In genomic region chr15:52759969-52760368, GRCh38 we compare ENCODE assay signal across 16 cellular contexts. TPM values are rescaled to one million over a fixed set of nuclear protein-coding genes. Genes with fewer than 3 reads are reported as not detected.
A peak's percentile ranks its signal among the peaks of the same experiment; 100 is the strongest.
DNase-seq lines count a peak whose midpoint lies in the region; ATAC-seq, FAIRE-seq and TF ChIP-seq lines count a peak whose summit lies in the region.
"Had no signal": no experiment of that assay in that cellular context is flagged by ENCODE, and none has a peak within 500 bp of the region (broad histone marks: within the 10 kb centered on the region; RNA-seq: fewer than 3 reads in every experiment).

No MANE protein-coding gene starts in this region.

- no peak overlapping the region for H3K4me2 ChIP-seq in HepG2 (ENCODE audit: low read depth, low read length)
- H3K4me2 ChIP-seq: BLaER1 had no signal

- DNase-seq in HepG2 (ENCODE audit: low spot score) (no peak), right lobe of liver (no peak), endodermal cell (peak; percentile 38), COR-L47 (lab: John Stamatoyannopoulos, UW) (no peak), right atrium auricular region (ENCODE audit: low spot score) (no peak)
- DNase-seq: 8988T; AML-193; CD8-positive, alpha-beta memory T cell; DMS53; GF-D8; H7; IMR-90; KG1 had no signal

- POLR2A ChIA-PET in HepG2 (lab: Yijun Ruan, JAX): no interaction called here

- no peaks in the 10 kb centered on the region for H3K27me3 ChIP-seq in HepG2 (ENCODE audit: control insufficient read depth in 1 of 2, insufficient read depth in 2 of 2, low read length in 2 of 2)
- no peaks in the 10 kb centered on the region for H3K27me3 ChIP-seq in right lobe of liver
- H3K27me3 ChIP-seq in endodermal cell (ENCODE audit: control insufficient read depth, insufficient read depth, low read length, poor library complexity, severe bottlenecking): no peaks in the 10 kb centered on the region
- H3K27me3 ChIP-seq in right atrium auricular region: no peaks in the 10 kb centered on the region
- H3K27me3 ChIP-seq: BLaER1 had no signal

- no peaks in the 10 kb centered on the region for H3K9me3 Mint-ChIP-seq in endodermal cell
- H3K9me3 Mint-ChIP-seq: CD8-positive, alpha-beta memory T cell had no signal

- H3K27ac ChIP-seq in HepG2 (ENCODE audit: extremely low read length, insufficient read depth, low read length): no peak overlapping the region
- H3K27ac ChIP-seq in right lobe of liver: no peak overlapping the region
- no peak overlapping the region for H3K27ac ChIP-seq in endodermal cell (ENCODE audit: low read depth, low read length)
- H3K27ac ChIP-seq in right atrium auricular region: no peak overlapping the region
- H3K27ac ChIP-seq: BLaER1 had no signal

- BruUV-seq in HepG2 (replicated peaks; lab: Mats Ljungman, UMichigan): no TSS peak

- intact Hi-C loops in HepG2 (cut with micrococcal nuclease; ENCODE audit: unreplicated experiment): no loop called here
- intact Hi-C loops in right lobe of liver (cut with DNase I): no loop called here

- no peak for TF ChIP-seq EP300 in HepG2 (IDR thresholded peaks at IDR 0.05; ENCODE audit: low read depth in 2 of 2, low read length in 2 of 2)
- TF ChIP-seq EP300 in HepG2 (CRISPR knock-in tag; IDR thresholded peaks at IDR 0.05; ENCODE audit: borderline replicate concordance): no peak

- 74% methylated on average over 3 of the region's 6 CpGs for WGBS in HepG2 (ENCODE audit: low lambda C conversion rate)
- WGBS in right lobe of liver (ENCODE audit: insufficient coverage, low coverage, low lambda C conversion rate, missing lambda C conversion rate): 91% methylated on average over 6 of the region's 6 CpGs
- WGBS in endodermal cell (ENCODE audit: insufficient coverage in 1 of 2, insufficient read length in 1 of 2), 2 experiments: 87 to 92% methylated on average over 3 to 6 of the region's 6 CpGs

- no peak for FAIRE-seq in HepG2 (lab: Jason Lieb, UNC)

- no peaks in the 10 kb centered on the region for H3K79me2 ChIP-seq in HepG2 (ENCODE audit: insufficient read depth, low read length)

- no peak overlapping the region for H2AFZ ChIP-seq in HepG2 (ENCODE audit: low read length)

- no peak overlapping the region for H3K4me3 ChIP-seq in HepG2 (replicated peaks in 1 of 3; ENCODE audit: insufficient read depth in 1 of 3, low read depth in 2 of 3, low read length in 3 of 3)
- no peak overlapping the region for H3K4me3 ChIP-seq in right lobe of liver
- no peak overlapping the region for H3K4me3 ChIP-seq in WI38 (ENCODE audit: low read depth, low read length)
- no peak overlapping the region for H3K4me3 ChIP-seq in endodermal cell (ENCODE audit: low read length)
- no peak overlapping the region for H3K4me3 ChIP-seq in right atrium auricular region
- H3K4me3 ChIP-seq: BLaER1 had no signal

- H3K9me3 ChIP-seq in HepG2 (ENCODE audit: low read length): no peaks in the 10 kb centered on the region
- H3K9me3 ChIP-seq in right lobe of liver: no peaks in the 10 kb centered on the region
- no peaks in the 10 kb centered on the region for H3K9me3 ChIP-seq in endodermal cell (ENCODE audit: control insufficient read depth, low read length)
- no peaks in the 10 kb centered on the region for H3K9me3 ChIP-seq in right atrium auricular region
- H3K9me3 ChIP-seq: BLaER1 had no signal

- in situ Hi-C loops in HepG2 (cut with HindIII; ENCODE audit: extremely low pct_ligation_motif_present, low pct_unique_long_range_greater_than_20kb): no loop called here

- peak; percentile 46; the same call in 2 of the 3 replicates for ATAC-seq in HepG2
- ATAC-seq in right lobe of liver: no peak
- ATAC-seq in GM19328 (IDR thresholded peaks at IDR 0.05; ENCODE audit: unreplicated experiment): no peak

- no peak overlapping the region for H3K27ac Mint-ChIP-seq in endodermal cell
- H3K27ac Mint-ChIP-seq: CD8-positive, alpha-beta memory T cell had no signal

- H3K9ac ChIP-seq in HepG2 (ENCODE audit: insufficient read depth, low read depth, low read length) (no peak overlapping the region), endodermal cell (ENCODE audit: extremely low read depth, low read length, poor library complexity, severe bottlenecking) (no peak overlapping the region)
- H3K9ac ChIP-seq: BLaER1 had no signal

- CTCF ChIA-PET in HepG2 (lab: Yijun Ruan, JAX; ENCODE audit: low intra/inter-chr PET ratio, low total read pairs): no interaction called here

- TF ChIP-seq CTCF in HepG2 (CRISPR knock-in tag; IDR thresholded peaks at IDR 0.05) (no peak), right lobe of liver (IDR thresholded peaks at IDR 0.05) (no peak), WI38 (IDR thresholded peaks at IDR 0.05; ENCODE audit: low read depth, low read length) (peak; percentile 11; the same call in 1 of the 2 replicates), endodermal cell (conservative IDR thresholded peaks at IDR 0.05) (peak; percentile 55), right atrium auricular region (IDR thresholded peaks at IDR 0.05) (no peak)

- TF ChIP-seq RAD21 in HepG2 (CRISPR knock-in tag; IDR thresholded peaks at IDR 0.05): no peak

- no peaks in the 10 kb centered on the region for H3K4me1 Mint-ChIP-seq in endodermal cell
- H3K4me1 Mint-ChIP-seq: CD8-positive, alpha-beta memory T cell had no signal

- peaks cover 12% of the 10 kb centered on the region for H3K36me3 Mint-ChIP-seq in endodermal cell (ENCODE audit: low read depth)
- H3K36me3 Mint-ChIP-seq: CD8-positive, alpha-beta memory T cell had no signal

- H3K4me3 Mint-ChIP-seq in endodermal cell: no peak overlapping the region
- H3K4me3 Mint-ChIP-seq: CD8-positive, alpha-beta memory T cell had no signal

- H3K27me3 Mint-ChIP-seq in endodermal cell (ENCODE audit: insufficient read depth): no peaks in the 10 kb centered on the region

- H4K20me1 ChIP-seq in HepG2 (ENCODE audit: insufficient read depth, low read length): no peaks in the 10 kb centered on the region
- H4K20me1 ChIP-seq: BLaER1 had no signal

- H3K36me3 ChIP-seq in HepG2 (replicated peaks in 1 of 2; ENCODE audit: control insufficient read depth in 1 of 2, insufficient read depth in 2 of 2, low read length in 2 of 2) (peaks cover 3 to 19% of the 10 kb centered on the region in 2 experiments; a peak in 3 of 5 replicates), right lobe of liver (peaks cover 0 to 44% (median 19%) of the 10 kb centered on the region in 4 donors), endodermal cell (ENCODE audit: control insufficient read depth, insufficient read depth, low read length) (no peaks in the 10 kb centered on the region), right atrium auricular region (no peaks in the 10 kb centered on the region)
- H3K36me3 ChIP-seq: BLaER1 had no signal

- TF ChIP-seq POLR2A in HepG2 (IDR thresholded peaks at IDR 0.05; ENCODE audit: insufficient read depth in 1 of 2, low read depth in 2 of 2, low read length in 2 of 2) (no peak), right lobe of liver (IDR thresholded peaks at IDR 0.05) (no peak)

- H3K4me1 ChIP-seq in HepG2 (ENCODE audit: insufficient read depth, low read length) (peaks cover 5% of the 10 kb centered on the region; the same call in 1 of the 2 replicates), right lobe of liver (peaks cover 0 to 16% (median 3%) of the 10 kb centered on the region in 4 donors), endodermal cell (ENCODE audit: control insufficient read depth, insufficient read depth, low read length) (no peaks in the 10 kb centered on the region), right atrium auricular region (no peaks in the 10 kb centered on the region)
- H3K4me1 ChIP-seq: BLaER1 had no signal

TF ChIP-seq in HepG2, 621 proteins besides CTCF, POLR2A, EP300 and RAD21 (continues in another document):
- no peak for TF ChIP-seq ZNF704 (CRISPR knock-in tag; IDR thresholded peaks at IDR 0.05; ENCODE audit: borderline replicate concordance)
- no peak for TF ChIP-seq NFE2L1 (CRISPR knock-in tag; IDR thresholded peaks at IDR 0.05; ENCODE audit: borderline replicate concordance)

RNA-seq across cellular contexts. Expression of gene ONECUT1, which starts 30.2 kb away (rescaled TPM):
- total RNA-seq in HepG2 (2016; rRNA removed; fragmentation: Illumina TruSeq; extraction: Trizol) (9.1 and 9.3 TPM in 2 replicates), right lobe of liver (10 to 100 TPM; 41.3 to 58.2 (median 52.5) TPM), endodermal cell (1 to 10 TPM; 1.8 to 5.3 TPM), right atrium auricular region (not detected)
- total RNA-seq in HepG2 (2016; cell fraction: cytosol; rRNA removed; fragmentation: Illumina TruSeq; extraction: Trizol; ENCODE audit: low read depth): 1.9 and 2.8 TPM in 2 replicates
- total RNA-seq in HepG2 (2016; cell fraction: insoluble cytoplasmic fraction; rRNA removed; fragmentation: Illumina TruSeq; extraction: Trizol): 7.3 and 7.4 TPM in 2 replicates
- total RNA-seq in HepG2 (2016; cell fraction: membrane; rRNA removed; fragmentation: Illumina TruSeq; extraction: Trizol): 6.4 and 6.6 TPM in 2 replicates
- 11.7 and 15.6 TPM in 2 replicates for total RNA-seq in HepG2 (2016; cell fraction: nucleus; rRNA removed; fragmentation: Illumina TruSeq; extraction: Trizol)
- polyA plus RNA-seq in HepG2 (2011; rRNA removed): 3.5 and 3.8 TPM in 2 replicates
- 1.8 and 2.0 TPM in 2 replicates for polyA plus RNA-seq in HepG2 (2011; cell fraction: cytosol; rRNA removed)
- polyA plus RNA-seq in HepG2 (2011; cell fraction: nucleus; rRNA removed): 9.9 and 11.0 TPM in 2 replicates
- 13.4 and 15.9 TPM in 2 replicates for polyA plus RNA-seq in HepG2 (2012)
- polyA plus RNA-seq in HepG2 (2016; cell fraction: cytosol; fragmentation: Illumina TruSeq; extraction: Trizol; ENCODE audit: low read depth): 1.0 and 1.8 TPM in 2 replicates
- 7.6 and 8.6 TPM in 2 replicates for polyA plus RNA-seq in HepG2 (2016; cell fraction: insoluble cytoplasmic fraction; fragmentation: Illumina TruSeq; extraction: Trizol; ENCODE audit: low read depth)
- polyA plus RNA-seq in HepG2 (2016; cell fraction: membrane; fragmentation: Illumina TruSeq; extraction: Trizol; ENCODE audit: low read depth): 4.2 and 4.5 TPM in 2 replicates
- polyA plus RNA-seq in HepG2 (2016; cell fraction: nucleus; fragmentation: Illumina TruSeq; extraction: Trizol; ENCODE audit: insufficient read depth, low read depth): 13.6 and 17.1 TPM in 2 replicates
- polyA minus RNA-seq in HepG2 (2011; rRNA and poly(A)+ RNA removed; ENCODE audit: low replicate concordance): 10.5 TPM in 1 of 2 replicates, not detected in the other
- polyA minus RNA-seq in HepG2 (2011; cell fraction: cytosol; rRNA and poly(A)+ RNA removed): 7.3 and 19.3 TPM in 2 replicates
- polyA minus RNA-seq in HepG2 (2011; cell fraction: nucleus; rRNA and poly(A)+ RNA removed): 14.2 and 19.6 TPM in 2 replicates
- 5.6 TPM for polyA plus RNA-seq in endodermal cell (2013, experiment 1 of 2)
- 4.6 TPM for polyA plus RNA-seq in endodermal cell (2013, experiment 2 of 2)
- total RNA-seq: CD8-positive, alpha-beta memory T cell; IMR-90 had no signal
- polyA plus RNA-seq: CD8-positive, alpha-beta memory T cell; IMR-90 had no signal

Comparison
In these comparisons a context has a peak if more than half of its experiments do, and no peak if none do; other contexts are left out.
1. CTCF ChIP-seq: peak in WI38 (single experiment) and endodermal cell (single experiment); none in HepG2 (single experiment), right lobe of liver (0 of 4) and right atrium auricular region (0 of 2).